ENCODE assay signal across 19 cellular contexts in the genomic region with DNA sequence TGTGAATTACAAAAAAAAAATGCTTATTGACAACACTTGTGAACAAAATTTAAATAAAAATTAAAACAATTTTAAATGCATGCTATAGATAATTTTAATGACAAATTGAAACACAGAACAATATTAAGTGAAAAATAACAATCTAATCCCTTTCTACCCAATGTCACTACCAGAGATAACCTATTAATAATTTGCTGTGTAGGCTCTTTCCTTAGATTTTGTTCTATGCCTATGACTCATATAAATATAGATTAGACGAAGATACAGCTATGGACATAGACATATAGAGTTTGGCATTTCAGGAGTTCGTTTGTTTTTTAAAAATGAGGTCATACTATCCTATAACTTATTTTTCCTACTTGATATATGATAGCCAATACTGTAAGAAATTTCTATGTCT. TPM values are rescaled to one million over a fixed set of nuclear protein-coding genes. Genes with fewer than 3 reads are reported as not detected.
A peak's percentile ranks its signal among the peaks of the same experiment; 100 is the strongest.
DNase-seq lines count a peak whose midpoint lies in the region; ATAC-seq, FAIRE-seq and TF ChIP-seq lines count a peak whose summit lies in the region.
"Had no signal": no experiment of that assay in that cellular context is flagged by ENCODE, and none has a peak within 500 bp of the region (broad histone marks: within the 10 kb centered on the region; RNA-seq: fewer than 3 reads in every experiment).

No MANE protein-coding gene starts in this region.

- H3K9me3 Mint-ChIP-seq in CD8-positive, alpha-beta T cell = no peaks in the 10 kb centered on the region
- H3K9me3 Mint-ChIP-seq in activated naive CD8-positive, alpha-beta T cell treated with anti-CD3 and anti-CD28 coated beads, Interleukin-2, amount 50 U/mL, for 24 hours = peaks cover 3% of the 10 kb centered on the region
- H3K9me3 Mint-ChIP-seq in naive thymus-derived CD4-positive, alpha-beta T cell = peaks cover 0 to 4% (median 0%) of the 10 kb centered on the region in 11 donors

- peaks cover 72% of the 10 kb centered on the region for H3K36me3 ChIP-seq in CD8-positive, alpha-beta T cell (ENCODE audit: insufficient read depth, low read length)
- H3K36me3 ChIP-seq in naive thymus-derived CD4-positive, alpha-beta T cell (ENCODE audit: control insufficient read depth in 2 of 3, insufficient read depth in 3 of 3, low read length in 3 of 3) = peaks cover 43 to 87% (median 45%) of the 10 kb centered on the region in 3 experiments
- no peaks in the 10 kb centered on the region for H3K36me3 ChIP-seq in upper lobe of right lung

- no peak for TF ChIP-seq RAD21 in A549 (conservative IDR thresholded peaks at IDR 0.05 in 1 of 2, IDR thresholded peaks at IDR 0.05 in 1 of 2)

- H3K9me3 ChIP-seq in A549 (no peaks in the 10 kb centered on the region), upper lobe of right lung (no peaks in the 10 kb centered on the region)
- H3K9me3 ChIP-seq in CD8-positive, alpha-beta T cell (ENCODE audit: low read length) = no peaks in the 10 kb centered on the region
- no peaks in the 10 kb centered on the region for H3K9me3 ChIP-seq in naive thymus-derived CD4-positive, alpha-beta T cell (ENCODE audit: control insufficient read depth in 2 of 3, low read length in 3 of 3)
- H3K9me3 ChIP-seq: Peyer's patch had no signal

- H3K4me3 ChIP-seq in A549 (no peak overlapping the region), upper lobe of right lung (no peak overlapping the region)
- H3K4me3 ChIP-seq in CD8-positive, alpha-beta T cell (ENCODE audit: low read depth, low read length) = no peak overlapping the region
- H3K4me3 ChIP-seq in naive thymus-derived CD4-positive, alpha-beta T cell (ENCODE audit: low read length) = no peak overlapping the region
- H3K4me3 ChIP-seq: Peyer's patch, SK-N-MC had no signal

- H3K4me3 Mint-ChIP-seq in CD8-positive, alpha-beta T cell = no peak overlapping the region
- H3K4me3 Mint-ChIP-seq in activated naive CD8-positive, alpha-beta T cell treated with anti-CD3 and anti-CD28 coated beads, Interleukin-2, amount 50 U/mL, for 24 hours = no peak overlapping the region
- peak overlapping the region in 2 of 10 donors; percentile 7 to 15 for H3K4me3 Mint-ChIP-seq in naive thymus-derived CD4-positive, alpha-beta T cell
- H3K4me3 Mint-ChIP-seq: CD4-positive, CD25-positive, alpha-beta regulatory T cell had no signal

- no peak for TF ChIP-seq EP300 in A549 (IDR thresholded peaks at IDR 0.05)

- POLR2A ChIA-PET in A549 (lab: Yijun Ruan, JAX) = no interaction called here
- POLR2A ChIA-PET in CD8-positive, alpha-beta T cell (lab: Charles Lee) = interaction anchor here (0.7 to 2.3 kb wide), 6 partner anchors 8 to 18 kb away, joined by 3 to 9 read pairs (median 3); partner anchors contain the start of gene PLAC8
- POLR2A ChIA-PET in naive thymus-derived CD4-positive, alpha-beta T cell (lab: Charles Lee) = interaction anchor here (1.4 to 6.6 kb wide), 5 partner anchors 12 to 122 kb away, joined by 5 to 45 read pairs (median 19); partner anchors contain the start of gene PLAC8

- H3K4me1 ChIP-seq in A549 (peaks cover 14% of the 10 kb centered on the region; the same call in 2 of the 3 replicates), upper lobe of right lung (no peaks in the 10 kb centered on the region)
- peaks cover 38% of the 10 kb centered on the region for H3K4me1 ChIP-seq in CD8-positive, alpha-beta T cell (ENCODE audit: insufficient read depth, low read length)
- H3K4me1 ChIP-seq in naive thymus-derived CD4-positive, alpha-beta T cell (ENCODE audit: control insufficient read depth in 2 of 2, insufficient read depth in 2 of 2, low read length in 2 of 2) = peaks cover 0 to 26% of the 10 kb centered on the region in 2 donors
- H3K4me1 ChIP-seq: Peyer's patch had no signal

- peak overlapping the region; percentile 70 for H3K27ac Mint-ChIP-seq in CD8-positive, alpha-beta T cell
- H3K27ac Mint-ChIP-seq in activated naive CD8-positive, alpha-beta T cell treated with anti-CD3 and anti-CD28 coated beads, Interleukin-2, amount 50 U/mL, for 24 hours = peak overlapping the region; percentile 14
- peak overlapping the region in 6 of 9 donors; percentile 51 to 92 (median 78) for H3K27ac Mint-ChIP-seq in naive thymus-derived CD4-positive, alpha-beta T cell

- intact Hi-C loops in CD8-positive, alpha-beta T cell (cut with DNase I, micrococcal nuclease) = loop anchor here in 1 of 2 experiments (2.0 kb wide), 1 partner anchor 14 kb away; no protein-coding TSS in a partner anchor
- intact Hi-C loops in naive thymus-derived CD4-positive, alpha-beta T cell (cut with micrococcal nuclease) = no loop called here
- intact Hi-C loops in upper lobe of right lung (cut with DNase I) = no loop called here

- no peak for FAIRE-seq in A549 (lab: Jason Lieb, UNC)

- peaks cover 60% of the 10 kb centered on the region for H3K4me1 Mint-ChIP-seq in CD8-positive, alpha-beta T cell (ENCODE audit: low read depth)
- H3K4me1 Mint-ChIP-seq in activated naive CD8-positive, alpha-beta T cell treated with anti-CD3 and anti-CD28 coated beads, Interleukin-2, amount 50 U/mL, for 24 hours = peaks cover 56% of the 10 kb centered on the region
- H3K4me1 Mint-ChIP-seq in naive thymus-derived CD4-positive, alpha-beta T cell = peaks cover 34 to 84% (median 69%) of the 10 kb centered on the region in 7 donors

- ATAC-seq in A549 (no peak), GM18870 (IDR thresholded peaks at IDR 0.05; ENCODE audit: unreplicated experiment) (no peak), upper lobe of right lung (no peak)
- ATAC-seq in CD8-positive, alpha-beta T cell = no peak
- ATAC-seq in activated naive CD8-positive, alpha-beta T cell treated with anti-CD3 and anti-CD28 coated beads, Interleukin-2, amount 50 U/mL, for 24 hours = no peak
- no peak for ATAC-seq in naive thymus-derived CD4-positive, alpha-beta T cell
- ATAC-seq: HCT116 had no signal

- no peak overlapping the region for H3K4me2 ChIP-seq in A549

- CTCF ChIA-PET in A549 (lab: Yijun Ruan, JAX) = interaction anchor here (0.6 to 2.9 kb wide), 3 partner anchors 11 to 153 kb away, joined by 3 to 14 read pairs (median 3); no protein-coding TSS in a partner anchor
- CTCF ChIA-PET in CD8-positive, alpha-beta T cell (lab: Charles Lee) = interaction anchor here (0.5 to 5.3 kb wide), 14 partner anchors 11 to 1197 kb away, joined by 3 to 24 read pairs (median 4); partner anchors contain the start of gene COPS4
- CTCF ChIA-PET in naive thymus-derived CD4-positive, alpha-beta T cell (lab: Charles Lee) = interaction anchor here (0.8 to 2.1 kb wide), 7 partner anchors 9 to 156 kb away, joined by 3 to 9 read pairs (median 3); no protein-coding TSS in a partner anchor

- WGBS in A549 (ENCODE audit: missing lambda C conversion rate) = 45% methylated on average over 2 of the region's 2 CpGs

- TF ChIP-seq POLR2A in A549 (IDR thresholded peaks at IDR 0.05; ENCODE audit: low read length) = no peak

- H3K27me3 Mint-ChIP-seq in CD8-positive, alpha-beta T cell (ENCODE audit: low read depth) = no peaks in the 10 kb centered on the region
- H3K27me3 Mint-ChIP-seq in activated naive CD8-positive, alpha-beta T cell treated with anti-CD3 and anti-CD28 coated beads, Interleukin-2, amount 50 U/mL, for 24 hours = no peaks in the 10 kb centered on the region
- H3K27me3 Mint-ChIP-seq in naive thymus-derived CD4-positive, alpha-beta T cell = no peaks in the 10 kb centered on the region

- no peak for TF ChIP-seq CTCF in A549 (IDR thresholded peaks at IDR 0.05)
- TF ChIP-seq CTCF in CD8-positive, alpha-beta T cell (IDR thresholded peaks at IDR 0.05) = no peak
- TF ChIP-seq CTCF in upper lobe of right lung (IDR thresholded peaks at IDR 0.05) = no peak

- H3K27me3 ChIP-seq in CD8-positive, alpha-beta T cell (ENCODE audit: insufficient read depth, low read length) = no peaks in the 10 kb centered on the region
- no peaks in the 10 kb centered on the region for H3K27me3 ChIP-seq in naive thymus-derived CD4-positive, alpha-beta T cell (ENCODE audit: control insufficient read depth in 2 of 2, insufficient read depth in 2 of 2, low read length in 2 of 2)
- no peaks in the 10 kb centered on the region for H3K27me3 ChIP-seq in upper lobe of right lung
- H3K27me3 ChIP-seq: Peyer's patch had no signal

- no peak overlapping the region for H3K27ac ChIP-seq in A549
- no peak overlapping the region for H3K27ac ChIP-seq in CD8-positive, alpha-beta T cell (ENCODE audit: low read depth, low read length)
- no peak overlapping the region for H3K27ac ChIP-seq in naive thymus-derived CD4-positive, alpha-beta T cell (ENCODE audit: low read depth, low read length)
- H3K27ac ChIP-seq in upper lobe of right lung = no peak overlapping the region
- H3K27ac ChIP-seq: Peyer's patch, SK-N-MC had no signal

- peaks cover 92% of the 10 kb centered on the region for H3K36me3 Mint-ChIP-seq in CD8-positive, alpha-beta T cell
- peaks cover 65% of the 10 kb centered on the region for H3K36me3 Mint-ChIP-seq in activated naive CD8-positive, alpha-beta T cell treated with anti-CD3 and anti-CD28 coated beads, Interleukin-2, amount 50 U/mL, for 24 hours (ENCODE audit: low read depth)
- peaks cover 24 to 72% (median 62%) of the 10 kb centered on the region in 5 donors for H3K36me3 Mint-ChIP-seq in naive thymus-derived CD4-positive, alpha-beta T cell

- no peak for DNase-seq in A549 (ENCODE audit: low read depth in 1 of 2, low spot score in 1 of 2)
- no peak for DNase-seq in CD8-positive, alpha-beta T cell
- DNase-seq in activated naive CD8-positive, alpha-beta T cell treated with anti-CD3 and anti-CD28 coated beads, Interleukin-2, amount 50 U/mL, for 24 hours = no peak
- DNase-seq in naive thymus-derived CD4-positive, alpha-beta T cell = no peak
- no peak for DNase-seq in NCI-H345 treated with DMSO at 0.1 percent for 48 hours (lab: John Stamatoyannopoulos, UW; ENCODE audit: unreplicated experiment)
- no peak for DNase-seq in GOT3 (lab: John Stamatoyannopoulos, UW)
- no peak for DNase-seq in upper lobe of right lung
- DNase-seq: CD4-positive, CD25-positive, alpha-beta regulatory T cell; DMS79; NCI-H1092 treated with DMSO at 0.1 percent for 48 hours; NCI-H1694 treated with DMSO at 0.1 percent for 48 hours; NCI-H2107; NCI-H2227 treated with DMSO at 0.1 percent for 48 hours; NCI-H524 treated with DMSO at 0.1 percent for 48 hours; Peyer's patch; Right ventricle myocardium superior had no signal

TF ChIP-seq in A549, 52 proteins besides CTCF, POLR2A, EP300 and RAD21 (continues in another document):
- TF ChIP-seq MAFK (IDR thresholded peaks at IDR 0.05; ENCODE audit: partially characterized antibody) = peak; percentile 24

RNA-seq across cellular contexts. Expression of gene PLAC8, which starts 18.1 kb away (rescaled TPM):
- polyA plus RNA-seq in A549 (2011; rRNA removed) (8.0 and 8.2 TPM in 2 replicates), A549 (2017; fragmentation: RNase III; extraction: RNeasy Plus Mini Kit Qiagen cat#74134 plus additional on column Dnase treatment) (1.6 to 1.7 TPM (median 1.7 TPM) in 3 replicates)
- 4.4 TPM in 2 replicates for polyA plus RNA-seq in A549 (2012; cell fraction: cytosol; rRNA removed)
- 1.4 and 2.5 TPM in 2 replicates for polyA plus RNA-seq in A549 (2012; cell fraction: nucleus; rRNA removed)
- 2.2 and 2.8 TPM in 2 replicates for polyA minus RNA-seq in A549 (2011; rRNA and poly(A)+ RNA removed)
- total RNA-seq in CD8-positive, alpha-beta T cell = 100 to 1,000 TPM; 225 to 234 TPM
- 100 to 1,000 TPM; 204 to 340 (median 247) TPM for total RNA-seq in naive thymus-derived CD4-positive, alpha-beta T cell
- 100 to 1,000 TPM; 336 to 634 TPM for polyA plus RNA-seq in naive thymus-derived CD4-positive, alpha-beta T cell
- 81.7 TPM for total RNA-seq in upper lobe of right lung

Comparison
In these comparisons a context has a peak if more than half of its experiments do, and no peak if none do; other contexts are left out.
1. H3K27ac Mint-ChIP-seq: peak in every context shown above with its lines; median percentile 78 in naive thymus-derived CD4-positive, alpha-beta T cell; 70 in CD8-positive, alpha-beta T cell; 14 in activated naive CD8-positive, alpha-beta T cell treated with anti-CD3 and anti-CD28 coated beads, Interleukin-2, amount 50 U/mL, for 24 hours.